In the genomic region with DNA sequence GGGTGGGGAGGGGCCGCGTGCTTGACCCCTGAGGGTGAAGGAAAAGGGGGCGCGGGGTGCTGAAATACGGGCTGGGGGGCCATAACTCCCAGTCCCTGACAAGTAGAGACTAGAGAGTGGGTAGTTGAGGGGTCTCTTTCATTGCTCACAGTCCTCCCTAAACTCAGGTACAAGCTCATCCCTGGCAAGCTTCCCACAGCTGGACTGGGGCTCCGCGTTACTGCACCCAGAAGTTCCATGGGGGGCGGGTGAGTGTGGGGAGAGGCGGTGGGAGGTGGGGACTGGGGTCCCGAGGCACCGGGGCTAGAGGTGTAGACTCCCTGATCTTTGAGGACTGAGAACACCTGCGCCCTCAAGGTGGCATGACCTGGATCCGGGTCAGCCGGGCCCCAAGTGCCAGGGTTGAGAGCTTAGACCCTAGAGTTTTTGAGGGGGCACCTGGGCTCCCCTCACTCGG, we compare ENCODE assay signal across 10 cellular contexts. TPM values are rescaled to one million over a fixed set of nuclear protein-coding genes. Genes with fewer than 3 reads are reported as not detected.
DNase-seq lines count a peak whose midpoint lies in the region; ATAC-seq and TF ChIP-seq lines count a peak whose summit lies in the region.
"Had no signal": no experiment of that assay in that cellular context is flagged by ENCODE, and none has a peak within 500 bp of the region (broad histone marks: within the 10 kb centered on the region; RNA-seq: fewer than 3 reads in every experiment).

No MANE protein-coding gene starts in this region.

- peaks cover 13% of the 10 kb centered on the region for H3K4me1 Mint-ChIP-seq in MCF 10A (ENCODE audit: insufficient read depth, unreplicated experiment)

- peak overlapping the region; percentile 60 for H3K4me2 ChIP-seq in mesendoderm (ENCODE audit: low read length)

- CTCF ChIA-PET in MCF 10A (lab: Yijun Ruan, JAX), result interaction anchor here (0.6 to 0.8 kb wide), 2 partner anchors 8 to 372 kb away, joined by 3 read pairs; no protein-coding TSS in a partner anchor

- H4K5ac ChIP-seq in mesendoderm (ENCODE audit: low read length), result no peak overlapping the region

- no peak overlapping the region for H2BK15ac ChIP-seq in mesendoderm (replicated peaks; ENCODE audit: low read depth)

- H3K56ac ChIP-seq in mesendoderm (ENCODE audit: low read length), result peak overlapping the region; percentile 92

- peak overlapping the region; percentile 76 for H3K4me3 Mint-ChIP-seq in MCF 10A (ENCODE audit: unreplicated experiment)

- H3K27ac Mint-ChIP-seq in MCF 10A (ENCODE audit: low read depth, unreplicated experiment), result no peak overlapping the region

- H3K36me3 ChIP-seq in mesendoderm (ENCODE audit: control insufficient read depth, insufficient read depth, low read length) (no peaks in the 10 kb centered on the region), urinary bladder (ENCODE audit: insufficient read depth) (no peaks in the 10 kb centered on the region)

- H3K27ac ChIP-seq in mesendoderm (ENCODE audit: low read depth, low read length), result peak overlapping the region; percentile 90
- peak overlapping the region; percentile 41 for H3K27ac ChIP-seq in urinary bladder (ENCODE audit: low read depth)

- H3K9me3 Mint-ChIP-seq in MCF 10A (ENCODE audit: unreplicated experiment), result no peaks in the 10 kb centered on the region

- H4K8ac ChIP-seq in mesendoderm (ENCODE audit: low read depth, low read length), result no peak overlapping the region

- H3K36me3 Mint-ChIP-seq in MCF 10A (ENCODE audit: insufficient read depth, unreplicated experiment), result peaks cover 13% of the 10 kb centered on the region

- H3K27me3 Mint-ChIP-seq in MCF 10A (ENCODE audit: insufficient read depth, unreplicated experiment), result no peaks in the 10 kb centered on the region

- no peaks in the 10 kb centered on the region for H3K27me3 ChIP-seq in mesendoderm (ENCODE audit: insufficient read depth, low read length, poor library complexity)

- no peak for TF ChIP-seq CTCF in MCF 10A (IDR thresholded peaks at IDR 0.05; ENCODE audit: unreplicated experiment)

- no peak overlapping the region for H3K23ac ChIP-seq in mesendoderm (ENCODE audit: low read length)

- peak; percentile 33 for DNase-seq in Right ventricle myocardium inferior (ENCODE audit: missing footprints)
- DNase-seq in left cardiac atrium, result no peak
- DNase-seq in MCF 10A (ENCODE audit: unreplicated experiment), result no peak
- DNase-seq in mesendoderm, result no peak
- no peak for DNase-seq in activated gamma-delta T cell treated with Interleukin-2 at 50 U/mL for 16 hours
- no peak for DNase-seq in GOT3 (lab: John Stamatoyannopoulos, UW)

- H3K9ac ChIP-seq in mesendoderm (ENCODE audit: low read length), result peak overlapping the region; percentile 84

- no peak overlapping the region for H2BK120ac ChIP-seq in mesendoderm (ENCODE audit: low read depth, low read length)

- H3K79me1 ChIP-seq in mesendoderm (ENCODE audit: low read length), result no peaks in the 10 kb centered on the region

- H3K4ac ChIP-seq in mesendoderm (ENCODE audit: low read depth, low read length), result peak overlapping the region; percentile 39

- H3K4me3 ChIP-seq in mesendoderm (ENCODE audit: low read length) (no peak overlapping the region), urinary bladder (ENCODE audit: low read depth, low read length) (peak overlapping the region; percentile 54)

- no peak overlapping the region for H2BK5ac ChIP-seq in mesendoderm (ENCODE audit: low read length)

- intact Hi-C loops in Right ventricle myocardium inferior (cut with DNase I), result no loop called here
- intact Hi-C loops in left cardiac atrium (cut with DNase I), result no loop called here
- intact Hi-C loops in MCF 10A (cut with micrococcal nuclease), result loop anchor here (2.0 kb wide), 1 partner anchor 132 kb away; no protein-coding TSS in a partner anchor

- no CpG with 5 or more reads among the region's 15 CpGs for WGBS in mesendoderm (ENCODE audit: extremely low coverage, insufficient coverage, low lambda C conversion rate)
- WGBS in urinary bladder, result 32% methylated on average over 15 of the region's 15 CpGs

- H3K18ac ChIP-seq in mesendoderm (ENCODE audit: low read length), result peak overlapping the region; percentile 29

- H3K4me1 ChIP-seq in mesendoderm (ENCODE audit: control insufficient read depth, low read depth, low read length) (peaks cover 15% of the 10 kb centered on the region), urinary bladder (ENCODE audit: insufficient read depth) (no peaks in the 10 kb centered on the region)

- POLR2A ChIA-PET in MCF 10A (lab: Yijun Ruan, JAX), result interaction anchor here (0.5 to 3.5 kb wide), 5 partner anchors 11 to 87 kb away, joined by 3 to 24 read pairs (median 4); partner anchors contain the start of gene RBM42

- no peak for ATAC-seq in Right ventricle myocardium inferior
- ATAC-seq in left cardiac atrium, result no peak
- ATAC-seq in HG03108 (IDR thresholded peaks at IDR 0.05; ENCODE audit: unreplicated experiment), result no peak

- BruUV-seq in MCF 10A (replicated peaks; lab: Mats Ljungman, UMichigan), result no TSS peak

- H2AK5ac ChIP-seq in mesendoderm (ENCODE audit: low read length), result no peak overlapping the region

- no peaks in the 10 kb centered on the region for H3K79me2 ChIP-seq in mesendoderm (ENCODE audit: control insufficient read depth, insufficient read depth, low read length)

RNA-seq across cellular contexts. Expression of gene ETV2, which starts 1.3 kb away (rescaled TPM):
- total RNA-seq in Right ventricle myocardium inferior (0.68 TPM), left cardiac atrium (under 1 TPM; 0.29 to 0.88 TPM), MCF 10A (2022) (0.44 and 1.0 TPM in 2 replicates), urinary bladder (0.32 TPM)
- polyA plus RNA-seq in mesendoderm (2013, experiment 1 of 2), result 1.1 TPM
- 1.4 TPM for polyA plus RNA-seq in mesendoderm (2013, experiment 2 of 2)
- polyA plus RNA-seq in urinary bladder, result 1.7 TPM
- total RNA-seq: G401 had no signal

RNA-seq across cellular contexts. Expression of gene COX6B1, which starts 5.3 kb away (rescaled TPM):
- 1,537 TPM for total RNA-seq in Right ventricle myocardium inferior
- 1,000 to 10,000 TPM in 1 of 2 donors, 100 to 1,000 TPM in 1; 934 to 1,059 TPM for total RNA-seq in left cardiac atrium
- 213 and 265 TPM in 2 replicates for total RNA-seq in MCF 10A (2022)
- polyA plus RNA-seq in mesendoderm (2013, experiment 1 of 2), result 609 TPM
- polyA plus RNA-seq in mesendoderm (2013, experiment 2 of 2), result 620 TPM
- 192 TPM for total RNA-seq in urinary bladder
- polyA plus RNA-seq in urinary bladder, result 592 TPM

RNA-seq across cellular contexts. Expression of gene RBM42, which starts 14.0 kb away (rescaled TPM):
- 51.5 TPM for total RNA-seq in Right ventricle myocardium inferior
- total RNA-seq in left cardiac atrium, result 10 to 100 TPM; 51.3 to 54.2 TPM
- 84.2 and 87.7 TPM in 2 replicates for total RNA-seq in MCF 10A (2022)
- polyA plus RNA-seq in mesendoderm (2013, experiment 1 of 2), result 42.3 TPM
- 42.8 TPM for polyA plus RNA-seq in mesendoderm (2013, experiment 2 of 2)
- 14.8 TPM for total RNA-seq in urinary bladder
- polyA plus RNA-seq in urinary bladder, result 89.5 TPM

RNA-seq across cellular contexts. Expression of gene UPK1A, which starts 23.5 kb away (rescaled TPM):
- total RNA-seq in Right ventricle myocardium inferior (not detected), left cardiac atrium (not detected), MCF 10A (2022) (not detected in 2 replicates), urinary bladder (89.8 TPM)
- 0.22 TPM for polyA plus RNA-seq in mesendoderm (2013, experiment 1 of 2)
- 0.31 TPM for polyA plus RNA-seq in mesendoderm (2013, experiment 2 of 2)
- 81.8 TPM for polyA plus RNA-seq in urinary bladder
- total RNA-seq: dermis microvascular lymphatic vessel endothelial cell, G401 had no signal

RNA-seq across cellular contexts. Expression of gene HAUS5, which starts 30.3 kb away (rescaled TPM):
- total RNA-seq in Right ventricle myocardium inferior (5.2 TPM), left cardiac atrium (1 to 10 TPM; 3.8 to 4.2 TPM), MCF 10A (2022) (6.3 and 10.6 TPM in 2 replicates), urinary bladder (6.3 TPM)
- polyA plus RNA-seq in mesendoderm (2013, experiment 1 of 2), result 12.4 TPM
- polyA plus RNA-seq in mesendoderm (2013, experiment 2 of 2), result 11.9 TPM
- polyA plus RNA-seq in urinary bladder, result 8.8 TPM
